ENCODE assay signal across 8 cellular contexts in the genomic region with DNA sequence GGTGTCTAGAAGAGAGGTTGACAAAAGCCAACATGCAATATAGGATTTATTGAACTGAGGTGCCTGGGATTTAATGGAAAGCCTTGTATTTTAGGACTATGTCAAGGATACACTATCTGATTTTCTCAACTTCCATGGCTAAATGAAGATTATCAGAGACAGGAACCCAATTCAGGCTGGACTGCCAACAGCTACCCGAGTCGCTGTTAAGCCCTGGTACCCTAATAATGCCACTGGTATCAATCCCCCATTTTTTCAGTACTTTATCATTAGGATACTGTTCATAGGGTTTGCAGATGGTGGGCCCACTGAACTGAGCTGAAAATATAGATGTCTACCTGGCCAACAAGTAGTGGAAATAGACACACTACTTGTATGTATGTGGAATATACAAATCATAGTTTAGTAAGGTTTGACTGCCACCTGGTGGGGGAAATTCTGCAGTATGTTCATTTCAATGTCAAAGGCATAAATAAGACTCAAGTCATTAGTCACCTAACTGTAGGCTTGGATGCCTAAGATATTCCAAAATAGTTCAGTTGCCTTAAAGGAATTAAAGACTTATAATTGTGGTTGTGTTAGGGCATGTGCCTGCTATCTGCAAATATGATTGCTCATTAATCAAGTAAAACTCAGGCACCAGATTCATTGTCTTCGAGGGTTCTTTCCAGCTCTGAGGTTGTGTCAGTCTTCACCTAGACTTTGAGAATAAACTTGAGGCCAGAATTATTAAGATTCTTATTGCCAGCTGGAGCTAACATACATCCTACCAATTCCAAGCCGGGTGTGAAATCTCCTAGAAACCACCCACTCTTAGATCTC. TPM values are rescaled to one million over a fixed set of nuclear protein-coding genes. Genes with fewer than 3 reads are reported as not detected.
DNase-seq lines count a peak whose midpoint lies in the region; ATAC-seq, FAIRE-seq and TF ChIP-seq lines count a peak whose summit lies in the region.

No MANE protein-coding gene starts in this region.

- POLR2A ChIA-PET in Panc1 (lab: Charles Lee) = no interaction called here

- DNase-seq in Caki2 (ENCODE audit: low read depth) (peak; percentile 33), Panc1 (ENCODE audit: low read depth, low spot score) (peak; percentile 69), adipocyte (ENCODE audit: low read depth) (peak; percentile 81), right cardiac atrium (peak in 2 of 3 donors; percentile 17 to 50), small intestine (peak; percentile 62)

- no peaks in the 10 kb centered on the region for H3K9me3 ChIP-seq in Panc1 (ENCODE audit: control insufficient read depth, insufficient read depth, low read depth, low read length)
- no peaks in the 10 kb centered on the region for H3K9me3 ChIP-seq in adipocyte (ENCODE audit: control insufficient read depth, low read length)
- H3K9me3 ChIP-seq in right cardiac atrium (ENCODE audit: control insufficient read depth, low read length) = no peaks in the 10 kb centered on the region
- H3K9me3 ChIP-seq in small intestine (ENCODE audit: control insufficient read depth, low read depth) = no peaks in the 10 kb centered on the region

- no TSS peak for BruUV-seq in Panc1 (replicated peaks; lab: Mats Ljungman, UMichigan)

- no peak overlapping the region for H3K4me3 ChIP-seq in Panc1 (ENCODE audit: low read depth in 2 of 2, low read length in 2 of 2)
- no peak overlapping the region for H3K4me3 ChIP-seq in adipocyte (ENCODE audit: low read length)
- H3K4me3 ChIP-seq in right cardiac atrium (ENCODE audit: low read length) = no peak overlapping the region
- no peak overlapping the region for H3K4me3 ChIP-seq in small intestine (ENCODE audit: low read depth in 1 of 2, low read length in 2 of 2)

- CTCF ChIA-PET in Panc1 (lab: Charles Lee) = no interaction called here

- no peaks in the 10 kb centered on the region for H3K36me3 ChIP-seq in Panc1 (ENCODE audit: control insufficient read depth, insufficient read depth, low read length)
- H3K36me3 ChIP-seq in adipocyte (ENCODE audit: control insufficient read depth, insufficient read depth, low read length, severe bottlenecking) = no peaks in the 10 kb centered on the region
- no peaks in the 10 kb centered on the region for H3K36me3 ChIP-seq in small intestine (ENCODE audit: control insufficient read depth in 2 of 2, insufficient read depth in 2 of 2, low read length in 2 of 2)

- H3K27ac ChIP-seq in Panc1 (ENCODE audit: low read length) (no peak overlapping the region), right cardiac atrium (ENCODE audit: low read length) (no peak overlapping the region), small intestine (ENCODE audit: low read depth in 1 of 2, low read length in 1 of 2) (no peak overlapping the region)

- intact Hi-C loops in Panc1 (cut with micrococcal nuclease; ENCODE audit: unreplicated experiment) (loop anchor here (5.0 kb wide), 1 partner anchor 45 kb away; no protein-coding TSS in a partner anchor), right cardiac atrium (cut with DNase I) (no loop called here)

- no peak overlapping the region for H3K9ac ChIP-seq in adipocyte (ENCODE audit: low read length)

- FAIRE-seq in small intestine (lab: Jason Lieb, UNC) = no peak

- TF ChIP-seq CTCF in Panc1 (IDR thresholded peaks at IDR 0.05) = peak; percentile 72

- H3K4me1 ChIP-seq in Panc1 (ENCODE audit: control insufficient read depth, insufficient read depth, low read length) (no peaks in the 10 kb centered on the region), adipocyte (ENCODE audit: control insufficient read depth, insufficient read depth, low read length) (no peaks in the 10 kb centered on the region), right cardiac atrium (ENCODE audit: control insufficient read depth, insufficient read depth, low read length) (no peaks in the 10 kb centered on the region), small intestine (ENCODE audit: control insufficient read depth in 2 of 2, insufficient read depth in 1 of 2, low read depth in 1 of 2, low read length in 1 of 2) (no peaks in the 10 kb centered on the region)

- ATAC-seq in GM19025 (IDR thresholded peaks at IDR 0.05; ENCODE audit: low read depth, unreplicated experiment) (peak; percentile 48), HG03439 (IDR thresholded peaks at IDR 0.05; ENCODE audit: unreplicated experiment) (peak; percentile 74), Panc1 (peak; percentile 92), right cardiac atrium (no peak), HG02981 (IDR thresholded peaks at IDR 0.05; ENCODE audit: unreplicated experiment) (no peak)

- in situ Hi-C loops in Caki2 (cut with HindIII; ENCODE audit: low pct_unique_long_range_greater_than_20kb, low sequenced_read_pairs) = no loop called here
- in situ Hi-C loops in Panc1 (cut with HindIII; ENCODE audit: low pct_unique_long_range_greater_than_20kb, low sequenced_read_pairs) = no loop called here

- no peaks in the 10 kb centered on the region; the same call in 1 of the 2 replicates for H3K27me3 ChIP-seq in Panc1 (ENCODE audit: control insufficient read depth, insufficient read depth, low read length)
- H3K27me3 ChIP-seq in adipocyte (replicated peaks; ENCODE audit: control insufficient read depth, insufficient read depth, low read length) = no peaks in the 10 kb centered on the region
- H3K27me3 ChIP-seq in right cardiac atrium (ENCODE audit: control insufficient read depth, insufficient read depth) = no peaks in the 10 kb centered on the region
- H3K27me3 ChIP-seq in small intestine (ENCODE audit: control insufficient read depth in 2 of 2, insufficient read depth in 2 of 2, low read length in 2 of 2) = no peaks in the 10 kb centered on the region

- WGBS in right cardiac atrium = 82% methylated on average over 4 of the region's 4 CpGs
- WGBS in small intestine, 3 donors = 73 to 85% (median 75%) methylated on average over 4 of the region's 4 CpGs

RNA-seq across cellular contexts. Expression of a gene that starts 34.1 kb away (rescaled TPM):
- not detected in 2 replicates for total RNA-seq in Caki2 (2014; rRNA removed; shearing (Covaris generic); ENCODE audit: low replicate concordance)
- total RNA-seq in Panc1 (2021; ENCODE audit: unreplicated experiment) (not detected), right cardiac atrium (not detected)
- not detected for polyA plus RNA-seq in Panc1 (2012; ENCODE audit: insufficient read length)
- polyA plus RNA-seq in right cardiac atrium (not detected), small intestine (not detected)

Comparison
In these comparisons a context has a peak if more than half of its experiments do, and no peak if none do; other contexts are left out.
1. ATAC-seq: peak in GM19025 (single experiment), HG03439 (single experiment) and Panc1 (single experiment); none in right cardiac atrium (0 of 2) and HG02981 (single experiment).
2. Peak in every context shown above with its lines, with median percentiles within 50 percentile points of each other: DNase-seq.